In genomic region chr2:173401716-173402326, GRCh38 we compare ENCODE assay signal across 9 cellular contexts. TPM values are rescaled to one million over a fixed set of nuclear protein-coding genes. Genes with fewer than 3 reads are reported as not detected.
DNase-seq lines count a peak whose midpoint lies in the region; ATAC-seq, FAIRE-seq and TF ChIP-seq lines count a peak whose summit lies in the region.
"Had no signal": no experiment of that assay in that cellular context is flagged by ENCODE, and none has a peak within 500 bp of the region (broad histone marks: within the 10 kb centered on the region; RNA-seq: fewer than 3 reads in every experiment).

No MANE protein-coding gene starts in this region.

- H3K9me3 ChIP-seq in endothelial cell of umbilical vein (replicated peaks; ENCODE audit: control insufficient read depth, insufficient read depth, low read length) (no peaks in the 10 kb centered on the region), osteoblast (ENCODE audit: low read depth, low read length) (no peaks in the 10 kb centered on the region)
- H3K9me3 ChIP-seq: lower lobe of right lung had no signal

- no peak overlapping the region for H3K9ac ChIP-seq in endothelial cell of umbilical vein (replicated peaks; ENCODE audit: extremely low read depth, insufficient read depth, low read length)

- peaks cover 5% of the 10 kb centered on the region for H3K4me1 Mint-ChIP-seq in activated CD4-positive, alpha-beta T cell treated with anti-CD3 and anti-CD28 coated beads, Interleukin-2, amount 10 ng/mL, durations not matched to agents 24 days and 14 days

- H3K27me3 ChIP-seq in endothelial cell of umbilical vein (ENCODE audit: control insufficient read depth in 2 of 2, insufficient read depth in 2 of 2, low read length in 2 of 2) (peaks cover 46 to 61% of the 10 kb centered on the region in 2 experiments), osteoblast (ENCODE audit: insufficient read depth, low read length) (peaks cover 61% of the 10 kb centered on the region)

- no TSS peak for BruUV-seq in endothelial cell of umbilical vein (replicated peaks; lab: Mats Ljungman, UMichigan)

- H3K4me3 Mint-ChIP-seq in activated CD4-positive, alpha-beta T cell treated with anti-CD3 and anti-CD28 coated beads, Interleukin-2, amount 10 ng/mL, durations not matched to agents 24 days and 14 days: no peak overlapping the region

- H3K79me2 ChIP-seq in endothelial cell of umbilical vein (ENCODE audit: control insufficient read depth, insufficient read depth, low read length): no peaks in the 10 kb centered on the region
- no peaks in the 10 kb centered on the region for H3K79me2 ChIP-seq in osteoblast (ENCODE audit: insufficient read depth, low read length)

- H2AFZ ChIP-seq in endothelial cell of umbilical vein (ENCODE audit: low read depth, low read length) (no peak overlapping the region), osteoblast (ENCODE audit: low read length) (peak overlapping the region; percentile 33)

- no peaks in the 10 kb centered on the region for H3K9me3 Mint-ChIP-seq in activated CD4-positive, alpha-beta T cell treated with anti-CD3 and anti-CD28 coated beads, Interleukin-2, amount 10 ng/mL, durations not matched to agents 24 days and 14 days

- dilution Hi-C loops in endothelial cell of umbilical vein (cut with MboI; ENCODE audit: extremely low pct_ligation_motif_present, low sequenced_read_pairs): no loop called here

- CTCF ChIA-PET in endothelial cell of umbilical vein (lab: Charles Lee): interaction anchor here (0.5 to 6.5 kb wide), 29 partner anchors 9 to 1904 kb away, joined by 3 to 84 read pairs (median 7); partner anchors contain the start of gene SP9

- no peak overlapping the region for H3K27ac Mint-ChIP-seq in activated CD4-positive, alpha-beta T cell treated with anti-CD3 and anti-CD28 coated beads, Interleukin-2, amount 10 ng/mL, durations not matched to agents 24 days and 14 days

- H4K20me1 ChIP-seq in endothelial cell of umbilical vein (replicated peaks; ENCODE audit: control insufficient read depth, extremely low read depth, insufficient read depth, low read length) (no peaks in the 10 kb centered on the region), osteoblast (ENCODE audit: insufficient read depth, low read length) (no peaks in the 10 kb centered on the region)

- H3K9me1 ChIP-seq in endothelial cell of umbilical vein (replicated peaks; ENCODE audit: control insufficient read depth, extremely low read depth, insufficient read depth, low read length): no peaks in the 10 kb centered on the region

- no peak for ATAC-seq in GM18861 (IDR thresholded peaks at IDR 0.05; ENCODE audit: unreplicated experiment)

- no peak for FAIRE-seq in endothelial cell of umbilical vein (lab: Jason Lieb, UNC)

- no peaks in the 10 kb centered on the region for H3K4me1 ChIP-seq in endothelial cell of umbilical vein (ENCODE audit: control insufficient read depth, extremely low read depth, insufficient read depth, low read length)
- H3K4me1 ChIP-seq in osteoblast (ENCODE audit: insufficient read depth, low read length): peaks cover 9% of the 10 kb centered on the region

- H3K4me2 ChIP-seq in endothelial cell of umbilical vein (ENCODE audit: insufficient read depth, low read length) (no peak overlapping the region), osteoblast (ENCODE audit: insufficient read depth, low read length) (peak overlapping the region; percentile 74)

- H3K36me3 Mint-ChIP-seq in activated CD4-positive, alpha-beta T cell treated with anti-CD3 and anti-CD28 coated beads, Interleukin-2, amount 10 ng/mL, durations not matched to agents 24 days and 14 days (ENCODE audit: low read depth): no peaks in the 10 kb centered on the region

- POLR2A ChIA-PET in endothelial cell of umbilical vein (lab: Charles Lee): no interaction called here

- H3K27me3 Mint-ChIP-seq in activated CD4-positive, alpha-beta T cell treated with anti-CD3 and anti-CD28 coated beads, Interleukin-2, amount 10 ng/mL, durations not matched to agents 24 days and 14 days: peaks cover 57% of the 10 kb centered on the region

- no peaks in the 10 kb centered on the region for H3K36me3 ChIP-seq in endothelial cell of umbilical vein (ENCODE audit: control insufficient read depth in 2 of 2, extremely low read depth in 1 of 2, insufficient read depth in 2 of 2, low read length in 2 of 2)
- H3K36me3 ChIP-seq in osteoblast (ENCODE audit: insufficient read depth, low read length): no peaks in the 10 kb centered on the region
- H3K36me3 ChIP-seq: lower lobe of right lung had no signal

- H3K27ac ChIP-seq in endothelial cell of umbilical vein (ENCODE audit: insufficient read depth, low read depth, low read length) (no peak overlapping the region), osteoblast (ENCODE audit: low read depth, low read length) (no peak overlapping the region)
- H3K27ac ChIP-seq: lower lobe of right lung had no signal

- DNase-seq in Daoy (ENCODE audit: low read depth) (peak; percentile 16), NCI-H2227 treated with DMSO at 0.1 percent for 48 hours (lab: John Stamatoyannopoulos, UW) (peak; percentile 56), endothelial cell of umbilical vein (ENCODE audit: low read depth, low spot score) (peak; percentile 16), osteoblast (ENCODE audit: insufficient read length, low spot score, missing footprints) (no peak), inferior parietal cortex (ENCODE audit: extremely low spot score) (no peak), posterior cingulate gyrus (no peak)
- no peak for DNase-seq in activated CD4-positive, alpha-beta T cell treated with anti-CD3 and anti-CD28 coated beads, Interleukin-2, amount 10 ng/mL, durations not matched to agents 24 days and 14 days

- no peak for TF ChIP-seq POLR2A in endothelial cell of umbilical vein (IDR thresholded peaks at IDR 0.05; ENCODE audit: low read depth, low read length)

- H3K4me3 ChIP-seq in endothelial cell of umbilical vein (replicated peaks in 1 of 3; ENCODE audit: insufficient read depth in 1 of 3, low read depth in 1 of 3, low read length in 3 of 3) (no peak overlapping the region), osteoblast (ENCODE audit: insufficient read depth, low read length) (peak overlapping the region; percentile 49)
- H3K4me3 ChIP-seq: lower lobe of right lung had no signal

- intact Hi-C loops in endothelial cell of umbilical vein (cut with micrococcal nuclease): loop anchor here (1.0 to 10.0 kb wide), 10 partner anchors 47 to 1063 kb away; no protein-coding TSS in a partner anchor
- intact Hi-C loops in activated CD4-positive, alpha-beta T cell treated with anti-CD3 and anti-CD28 coated beads, Interleukin-2, amount 10 ng/mL, durations not matched to agents 24 days and 14 days (cut with micrococcal nuclease): loop anchor here (1.0 to 2.0 kb wide), 3 partner anchors 47 to 939 kb away; no protein-coding TSS in a partner anchor
- intact Hi-C loops in posterior cingulate gyrus (cut with DNase I): loop anchor here (1.0 to 2.0 kb wide), 2 partner anchors 639 to 939 kb away; no protein-coding TSS in a partner anchor

- no peak for TF ChIP-seq CTCF in endothelial cell of umbilical vein (IDR thresholded peaks at IDR 0.05; ENCODE audit: extremely low read depth in 1 of 2, insufficient read depth in 1 of 2, low read depth in 1 of 2, low read length in 2 of 2)
- no peak for TF ChIP-seq CTCF in osteoblast (IDR thresholded peaks at IDR 0.05; ENCODE audit: extremely low read depth, low read depth, low read length)

TF ChIP-seq in endothelial cell of umbilical vein, 7 proteins besides CTCF, POLR2A, EP300 and RAD21:
- no peak for TF ChIP-seq POLR2AphosphoS5 (IDR thresholded peaks at IDR 0.05; ENCODE audit: insufficient read depth, low read depth, low read length)
- TF ChIP-seq EZH2 (IDR thresholded peaks at IDR 0.05; ENCODE audit: borderline replicate concordance, low read depth, low read length, severe bottlenecking): no peak
- no peak for TF ChIP-seq GATA2 (IDR thresholded peaks at IDR 0.05; ENCODE audit: insufficient read depth, insufficient read length, low read depth, low read length)

RNA-seq across cellular contexts. Expression of gene CDCA7, which starts 47.1 kb away (rescaled TPM):
- 18.0 and 24.8 TPM in 2 replicates for total RNA-seq in Daoy (2014; rRNA removed; shearing (Covaris generic))
- total RNA-seq in endothelial cell of umbilical vein (27.7 and 29.7 TPM in 2 replicates), osteoblast (0.59 and 1.1 TPM in 2 replicates)
- 12.1 and 14.9 TPM in 2 replicates for polyA plus RNA-seq in endothelial cell of umbilical vein
- 23.3 and 28.9 TPM in 2 replicates for polyA plus RNA-seq in endothelial cell of umbilical vein (2011; cell fraction: cytosol; rRNA removed)
- 54.9 and 79.0 TPM in 2 replicates for polyA plus RNA-seq in endothelial cell of umbilical vein (2011; cell fraction: nucleus; rRNA removed)
- polyA plus RNA-seq in endothelial cell of umbilical vein (2012): 16.0 and 24.2 TPM in 2 replicates
- polyA minus RNA-seq in endothelial cell of umbilical vein: 10.7 TPM in 2 replicates
- 19.5 TPM for polyA minus RNA-seq in endothelial cell of umbilical vein (2011; cell fraction: cytosol; rRNA and poly(A)+ RNA removed)
- 7.5 and 11.7 TPM in 2 replicates for polyA minus RNA-seq in endothelial cell of umbilical vein (2011; cell fraction: nucleus; rRNA and poly(A)+ RNA removed)
- total RNA-seq in activated CD4-positive, alpha-beta T cell treated with anti-CD3 and anti-CD28 coated beads, Interleukin-2, amount 10 ng/mL, durations not matched to agents 24 days and 14 days: 116 and 118 TPM in 2 replicates

Comparison
In these comparisons a context has a peak if more than half of its experiments do, and no peak if none do; other contexts are left out.
1. DNase-seq: peak in Daoy (single experiment), NCI-H2227 treated with DMSO at 0.1 percent for 48 hours (single experiment) and endothelial cell of umbilical vein (single experiment); none in osteoblast (single experiment), inferior parietal cortex (single experiment), activated CD4-positive, alpha-beta T cell treated with anti-CD3 and anti-CD28 coated beads, Interleukin-2, amount 10 ng/mL, durations not matched to agents 24 days and 14 days (single experiment) and posterior cingulate gyrus (0 of 10).